ENCODE assay signal across 8 cellular contexts in genomic region chr20:51500311-51500710, GRCh38. TPM values are rescaled to one million over a fixed set of nuclear protein-coding genes. Genes with fewer than 3 reads are reported as not detected.
DNase-seq lines count a peak whose midpoint lies in the region; ATAC-seq and TF ChIP-seq lines count a peak whose summit lies in the region.

No MANE protein-coding gene starts in this region.

- intact Hi-C loops in left ventricle myocardium superior (cut with micrococcal nuclease) (no loop called here), Right ventricle myocardium inferior (cut with DNase I) (no loop called here), Caco-2 (cut with micrococcal nuclease; ENCODE audit: unreplicated experiment) (no loop called here)
- intact Hi-C loops in activated CD4-positive, alpha-beta memory T cell treated with anti-CD3 and anti-CD28 coated beads for 36 hours (cut with micrococcal nuclease), result loop anchor here (1.0 to 2.0 kb wide), 9 partner anchors 12 to 114 kb away; no protein-coding TSS in a partner anchor

- no peak overlapping the region for H3K4me3 ChIP-seq in Caco-2 (ENCODE audit: low read depth, low read length)

- TF ChIP-seq CTCF in Caco-2 (IDR thresholded peaks at IDR 0.05; ENCODE audit: insufficient read depth in 1 of 2, low read depth in 1 of 2, low read length in 1 of 2, severe bottlenecking in 1 of 2, unreplicated experiment in 1 of 2), result no peak

- peak overlapping the region; percentile 94 for H3K27ac Mint-ChIP-seq in activated CD4-positive, alpha-beta memory T cell treated with anti-CD3 and anti-CD28 coated beads for 36 hours
- H3K27ac Mint-ChIP-seq in Caco-2 (ENCODE audit: unreplicated experiment), result no peak overlapping the region

- peaks cover 25% of the 10 kb centered on the region for H3K4me1 ChIP-seq in Caco-2

- peaks cover 73% of the 10 kb centered on the region for H3K4me1 Mint-ChIP-seq in activated CD4-positive, alpha-beta memory T cell treated with anti-CD3 and anti-CD28 coated beads for 36 hours (ENCODE audit: low read depth)
- peaks cover 27% of the 10 kb centered on the region for H3K4me1 Mint-ChIP-seq in Caco-2 (ENCODE audit: low read depth, unreplicated experiment)

- BruUV-seq in Caco-2 (replicated peaks; lab: Mats Ljungman, UMichigan), result no TSS peak

- DNase-seq in left ventricle myocardium superior (no peak), Right ventricle myocardium inferior (ENCODE audit: missing footprints) (no peak), putamen (ENCODE audit: low spot score) (peak; percentile 80), Caco-2 (no peak), HuH-7.5 (ENCODE audit: low spot score) (no peak), NCI-H2171 (lab: John Stamatoyannopoulos, UW) (no peak)
- DNase-seq in activated CD4-positive, alpha-beta memory T cell treated with anti-CD3 and anti-CD28 coated beads for 36 hours, result peak; percentile 68

- peaks cover 37% of the 10 kb centered on the region for H3K36me3 Mint-ChIP-seq in activated CD4-positive, alpha-beta memory T cell treated with anti-CD3 and anti-CD28 coated beads for 36 hours
- H3K36me3 Mint-ChIP-seq in Caco-2 (ENCODE audit: insufficient read depth, unreplicated experiment), result peaks cover 5% of the 10 kb centered on the region

- no peaks in the 10 kb centered on the region for H3K27me3 Mint-ChIP-seq in activated CD4-positive, alpha-beta memory T cell treated with anti-CD3 and anti-CD28 coated beads for 36 hours
- H3K27me3 Mint-ChIP-seq in Caco-2 (ENCODE audit: insufficient read depth, unreplicated experiment), result no peaks in the 10 kb centered on the region

- no peaks in the 10 kb centered on the region for H3K9me3 Mint-ChIP-seq in activated CD4-positive, alpha-beta memory T cell treated with anti-CD3 and anti-CD28 coated beads for 36 hours
- H3K9me3 Mint-ChIP-seq in Caco-2 (ENCODE audit: unreplicated experiment), result no peaks in the 10 kb centered on the region

- H3K36me3 ChIP-seq in Caco-2 (ENCODE audit: control insufficient read depth, insufficient read depth, low read length), result no peaks in the 10 kb centered on the region

- H3K4me3 Mint-ChIP-seq in activated CD4-positive, alpha-beta memory T cell treated with anti-CD3 and anti-CD28 coated beads for 36 hours, result no peak overlapping the region
- H3K4me3 Mint-ChIP-seq in Caco-2 (ENCODE audit: unreplicated experiment), result no peak overlapping the region

- ATAC-seq in left ventricle myocardium superior (peak; percentile 41), Right ventricle myocardium inferior (no peak), HG03442 (IDR thresholded peaks at IDR 0.05; ENCODE audit: unreplicated experiment) (peak; percentile 78)

- POLR2A ChIA-PET in activated CD4-positive, alpha-beta memory T cell treated with anti-CD3 and anti-CD28 coated beads for 36 hours (lab: Charles Lee), result interaction anchor here (1.3 to 5.4 kb wide), 9 partner anchors 12 to 96 kb away, joined by 3 to 35 read pairs (median 7); partner anchors contain the start of gene NFATC2
- POLR2A ChIA-PET in Caco-2 (lab: Charles Lee), result no interaction called here

- H3K9me3 ChIP-seq in Caco-2, result no peaks in the 10 kb centered on the region

- no peaks in the 10 kb centered on the region for H3K27me3 ChIP-seq in Caco-2 (replicated peaks; ENCODE audit: control insufficient read depth, insufficient read depth, low read length)

- CTCF ChIA-PET in activated CD4-positive, alpha-beta memory T cell treated with anti-CD3 and anti-CD28 coated beads for 36 hours (lab: Charles Lee), result interaction anchor here (0.9 to 7.5 kb wide), 8 partner anchors 12 to 114 kb away, joined by 3 to 38 read pairs (median 6); partner anchors contain the start of gene NFATC2
- CTCF ChIA-PET in Caco-2 (lab: Charles Lee), result interaction anchor here (0.7 kb wide), 1 partner anchor 10 kb away, joined by 3 read pairs; no protein-coding TSS in a partner anchor

RNA-seq across cellular contexts. Expression of gene NFATC2, which starts 42.2 kb away (rescaled TPM):
- 2.3 TPM for total RNA-seq in left ventricle myocardium superior
- total RNA-seq in Right ventricle myocardium inferior, result 2.1 TPM
- total RNA-seq in activated CD4-positive, alpha-beta memory T cell treated with anti-CD3 and anti-CD28 coated beads for 36 hours, result 10 to 100 TPM; 35.8 to 36.5 TPM
- total RNA-seq in Caco-2 (2022), result 20.8 and 22.4 TPM in 2 replicates

Comparison
In these comparisons a context has a peak if more than half of its experiments do, and no peak if none do; other contexts are left out.
1. DNase-seq: peak in activated CD4-positive, alpha-beta memory T cell treated with anti-CD3 and anti-CD28 coated beads for 36 hours (single experiment) and putamen (single experiment); none in left ventricle myocardium superior (single experiment), Right ventricle myocardium inferior (single experiment), Caco-2 (0 of 2), HuH-7.5 (single experiment) and NCI-H2171 (single experiment).